In genomic region chr1:40690919-40691537, GRCh38 we compare ENCODE assay signal across 8 cellular contexts. TPM values are rescaled to one million over a fixed set of nuclear protein-coding genes. Genes with fewer than 3 reads are reported as not detected.
DNase-seq lines count a peak whose midpoint lies in the region; FAIRE-seq and TF ChIP-seq lines count a peak whose summit lies in the region.

No MANE protein-coding gene starts in this region.

- dilution Hi-C loops in keratinocyte (cut with MboI; ENCODE audit: extremely low pct_ligation_motif_present, low sequenced_read_pairs), result no loop called here

- no peaks in the 10 kb centered on the region for H3K9me1 ChIP-seq in keratinocyte (ENCODE audit: control insufficient read depth, extremely low read depth, insufficient read depth, low read length)

- peaks cover 8% of the 10 kb centered on the region for H3K36me3 ChIP-seq in adipocyte (ENCODE audit: control insufficient read depth, insufficient read depth, low read length, severe bottlenecking)
- peaks cover 0 to under 1% of the 10 kb centered on the region in 2 experiments for H3K36me3 ChIP-seq in keratinocyte (ENCODE audit: control insufficient read depth in 2 of 2, extremely low read depth in 1 of 2, insufficient read depth in 2 of 2, low read length in 2 of 2)

- peak overlapping the region; percentile 97 for H3K27ac Mint-ChIP-seq in T-helper 1 cell treated with Interleukin-12 subunit alpha and Interleukin-12 subunit beta and Interleukin-4 antibody, amounts not matched to agents 30 μg/mL and 1 μg/mL, for 36 hours

- peak overlapping the region; percentile 84 for H3K4me2 ChIP-seq in keratinocyte (ENCODE audit: control insufficient read depth, extremely low read depth, insufficient read depth, low read depth, low read length)

- H3K79me2 ChIP-seq in keratinocyte (ENCODE audit: control insufficient read depth, insufficient read depth, low read length), result peaks cover 53% of the 10 kb centered on the region

- FAIRE-seq in keratinocyte (lab: Jason Lieb, UNC), result no peak

- DNase-seq in T-helper 1 cell (no peak), adipocyte (ENCODE audit: low read depth) (no peak), keratinocyte (ENCODE audit: low read depth, low spot score) (no peak), EL (no peak), GM10248 (ENCODE audit: extremely low spot score) (no peak), HK-2 (ENCODE audit: unreplicated experiment) (no peak)

- H3K27me3 ChIP-seq in adipocyte (replicated peaks; ENCODE audit: control insufficient read depth, insufficient read depth, low read length) (no peaks in the 10 kb centered on the region), keratinocyte (ENCODE audit: control insufficient read depth, extremely low read depth, insufficient read depth, low read length) (no peaks in the 10 kb centered on the region)

- H3K4me1 ChIP-seq in adipocyte (ENCODE audit: control insufficient read depth, insufficient read depth, low read length), result peaks cover 11% of the 10 kb centered on the region
- peaks cover 23% of the 10 kb centered on the region for H3K4me1 ChIP-seq in keratinocyte (ENCODE audit: control insufficient read depth, extremely low read depth, insufficient read depth, low read length)

- H3K9ac ChIP-seq in adipocyte (ENCODE audit: low read length) (peak overlapping the region; percentile 99), keratinocyte (ENCODE audit: control insufficient read depth, extremely low read depth, insufficient read depth, low read length) (peak overlapping the region; percentile 98)

- H4K20me1 ChIP-seq in keratinocyte (ENCODE audit: control insufficient read depth, extremely low read depth, insufficient read depth, low read length), result no peaks in the 10 kb centered on the region

- no peaks in the 10 kb centered on the region for H3K9me3 Mint-ChIP-seq in T-helper 1 cell treated with Interleukin-12 subunit alpha and Interleukin-12 subunit beta and Interleukin-4 antibody, amounts not matched to agents 30 μg/mL and 1 μg/mL, for 36 hours

- POLR2A ChIA-PET in GM10248 (lab: Yijun Ruan, JAX), result interaction anchor here (0.6 to 2.7 kb wide), 6 partner anchors 9 to 283 kb away, joined by 3 to 17 read pairs (median 4); no protein-coding TSS in a partner anchor

- H3K4me3 Mint-ChIP-seq in T-helper 1 cell treated with Interleukin-12 subunit alpha and Interleukin-12 subunit beta and Interleukin-4 antibody, amounts not matched to agents 30 μg/mL and 1 μg/mL, for 36 hours, result peak overlapping the region; percentile 98

- H3K4me1 Mint-ChIP-seq in T-helper 1 cell treated with Interleukin-12 subunit alpha and Interleukin-12 subunit beta and Interleukin-4 antibody, amounts not matched to agents 30 μg/mL and 1 μg/mL, for 36 hours (ENCODE audit: low read depth), result peaks cover 46% of the 10 kb centered on the region

- no peak for TF ChIP-seq CTCF in keratinocyte (optimal IDR thresholded peaks at IDR 0.05 in 1 of 3, IDR thresholded peaks at IDR 0.05 in 1 of 3, conservative IDR thresholded peaks at IDR 0.05 in 1 of 3; ENCODE audit: extremely low read depth in 1 of 3, insufficient read depth in 2 of 3, low read length in 3 of 3)
- no peak for TF ChIP-seq CTCF in GM10248 (IDR thresholded peaks at IDR 0.05; ENCODE audit: control extremely low read depth, extremely low read depth, low read depth, missing control alignments)

- H3K27me3 Mint-ChIP-seq in T-helper 1 cell treated with Interleukin-12 subunit alpha and Interleukin-12 subunit beta and Interleukin-4 antibody, amounts not matched to agents 30 μg/mL and 1 μg/mL, for 36 hours (ENCODE audit: low read depth), result no peaks in the 10 kb centered on the region

- peak overlapping the region; percentile 96 for H3K27ac ChIP-seq in keratinocyte (ENCODE audit: control insufficient read depth, insufficient read depth, low read length)
- peak overlapping the region; percentile 97 for H3K27ac ChIP-seq in temporal lobe (ENCODE audit: low read depth, low read length)

- H3K9me3 ChIP-seq in adipocyte (ENCODE audit: control insufficient read depth, low read length) (no peaks in the 10 kb centered on the region), keratinocyte (ENCODE audit: control insufficient read depth, low read depth, low read length) (no peaks in the 10 kb centered on the region)

- H3K4me3 ChIP-seq in adipocyte (ENCODE audit: low read length) (peak overlapping the region; percentile 94), keratinocyte (ENCODE audit: control insufficient read depth in 2 of 3, extremely low read depth in 1 of 3, insufficient read depth in 2 of 3, low read depth in 1 of 3, low read length in 3 of 3) (peak overlapping the region; percentile 88 to 93 (median 89))

- CTCF ChIA-PET in GM10248 (lab: Yijun Ruan, JAX), result interaction anchor here (0.8 to 5.1 kb wide), 15 partner anchors 9 to 539 kb away, joined by 3 to 34 read pairs (median 5); no protein-coding TSS in a partner anchor

- H3K36me3 Mint-ChIP-seq in T-helper 1 cell treated with Interleukin-12 subunit alpha and Interleukin-12 subunit beta and Interleukin-4 antibody, amounts not matched to agents 30 μg/mL and 1 μg/mL, for 36 hours (ENCODE audit: low read depth), result peaks cover 13% of the 10 kb centered on the region

- peak overlapping the region; percentile 78 for H2AFZ ChIP-seq in keratinocyte (ENCODE audit: control insufficient read depth, low read length)

RNA-seq across cellular contexts. Expression of gene NFYC, which starts 0.5 kb away (rescaled TPM):
- polyA plus RNA-seq in keratinocyte, result 32.4 to 48.5 TPM (median 35.4 TPM) in 3 replicates
- 50.7 TPM for polyA plus RNA-seq in keratinocyte (2011; ENCODE audit: low read depth)
- polyA plus RNA-seq in keratinocyte (2011; cell fraction: cytosol; rRNA removed), result 31.1 and 38.2 TPM in 2 replicates
- polyA plus RNA-seq in keratinocyte (2011; cell fraction: nucleus; rRNA removed), result 41.2 and 43.9 TPM in 2 replicates
- 28.5 and 39.7 TPM in 2 replicates for polyA plus RNA-seq in keratinocyte (2012; ENCODE audit: low replicate concordance)
- polyA minus RNA-seq in keratinocyte, result 46.8 to 62.9 TPM (median 53.1 TPM) in 3 replicates
- polyA minus RNA-seq in keratinocyte (2011; cell fraction: cytosol; rRNA and poly(A)+ RNA removed), result 43.4 TPM
- polyA minus RNA-seq in keratinocyte (2011; cell fraction: nucleus; rRNA and poly(A)+ RNA removed), result 26.9 and 29.6 TPM in 2 replicates
- total RNA-seq in temporal lobe, result 21.9 TPM

RNA-seq across cellular contexts. Expression of gene RIMS3, which starts 25.5 kb away (rescaled TPM):
- polyA plus RNA-seq in keratinocyte, result 1.1 to 2.6 TPM (median 1.7 TPM) in 3 replicates
- polyA plus RNA-seq in keratinocyte (2011; ENCODE audit: low read depth), result 0.66 TPM
- polyA plus RNA-seq in keratinocyte (2011; cell fraction: cytosol; rRNA removed), result 1.6 and 2.3 TPM in 2 replicates
- 5.2 and 6.7 TPM in 2 replicates for polyA plus RNA-seq in keratinocyte (2011; cell fraction: nucleus; rRNA removed)
- polyA plus RNA-seq in keratinocyte (2012; ENCODE audit: low replicate concordance), result 1.4 TPM in 2 replicates
- 2.7 to 4.5 TPM (median 4.3 TPM) in 3 replicates for polyA minus RNA-seq in keratinocyte
- 2.5 TPM for polyA minus RNA-seq in keratinocyte (2011; cell fraction: cytosol; rRNA and poly(A)+ RNA removed)
- polyA minus RNA-seq in keratinocyte (2011; cell fraction: nucleus; rRNA and poly(A)+ RNA removed), result 2.5 and 4.0 TPM in 2 replicates
- 20.4 TPM for total RNA-seq in temporal lobe
